Comparison of ENCODE assay signal across 16 cellular contexts in genomic region chr12:81208193-81208946, GRCh38.
DNase-seq lines count a peak whose midpoint lies in the region; ATAC-seq, FAIRE-seq and TF ChIP-seq lines count a peak whose summit lies in the region.
"Had no signal": no experiment of that assay in that cellular context is flagged by ENCODE, and none has a peak within 500 bp of the region (broad histone marks: within the 10 kb centered on the region; RNA-seq: fewer than 3 reads in every experiment).

No MANE protein-coding gene starts in this region.

- no peaks in the 10 kb centered on the region for H3K27me3 ChIP-seq in small intestine (ENCODE audit: control insufficient read depth in 2 of 2, insufficient read depth in 2 of 2, low read length in 2 of 2)
- H3K27me3 ChIP-seq: testis had no signal

- no peak overlapping the region for H3K27ac ChIP-seq in small intestine (ENCODE audit: low read depth in 1 of 2, low read length in 1 of 2)
- H3K27ac ChIP-seq: testis had no signal

- H3K4me1 ChIP-seq in small intestine (ENCODE audit: control insufficient read depth in 2 of 2, insufficient read depth in 1 of 2, low read depth in 1 of 2, low read length in 1 of 2), result no peaks in the 10 kb centered on the region

- 24 to 51% (median 34%) methylated on average over 10 of the region's 10 CpGs for WGBS in small intestine, 3 donors

- H3K36me3 ChIP-seq in small intestine (ENCODE audit: control insufficient read depth in 2 of 2, insufficient read depth in 2 of 2, low read length in 2 of 2), result no peaks in the 10 kb centered on the region

- peak; percentile 13 for DNase-seq in HEK293T (ENCODE audit: extremely low spot score)
- peak; percentile 68 for DNase-seq in NCI-H345 (lab: John Stamatoyannopoulos, UW)
- peak; percentile 68 for DNase-seq in fibroblast of mammary gland (ENCODE audit: low read depth)
- peak; percentile 1 for DNase-seq in small intestine
- DNase-seq in DMS79 treated with DMSO at 0.1 percent for 48 hours (lab: John Stamatoyannopoulos, UW), result no peak
- DNase-seq in NCI-H82 (lab: John Stamatoyannopoulos, UW), result no peak
- DNase-seq: activated CD4-positive, alpha-beta T cell treated with anti-CD3 and anti-CD28 coated beads for 1 hour; caudate nucleus; CD4-positive, alpha-beta T cell; kidney; NCI-H2171 treated with DMSO at 0.1 percent for 48 hours; T-cell; testis had no signal

- CTCF ChIA-PET in HEK293T (lab: Yijun Ruan, JAX), result interaction anchor here (0.6 kb wide), 1 partner anchor 94 kb away, joined by 3 read pairs; no protein-coding TSS in a partner anchor

- H3K9me3 ChIP-seq in small intestine (ENCODE audit: control insufficient read depth, low read depth), result no peaks in the 10 kb centered on the region
- H3K9me3 ChIP-seq: testis had no signal

- H3K4me3 ChIP-seq in fibroblast of mammary gland (ENCODE audit: control insufficient read depth, low read depth, low read length), result no peak overlapping the region
- no peak overlapping the region for H3K4me3 ChIP-seq in small intestine (ENCODE audit: low read depth in 1 of 2, low read length in 2 of 2)
- H3K4me3 ChIP-seq: testis had no signal

- no peak for TF ChIP-seq CTCF in fibroblast of mammary gland (conservative IDR thresholded peaks at IDR 0.05; ENCODE audit: control insufficient read depth, insufficient read depth, low read depth, low read length)

- FAIRE-seq in small intestine (lab: Jason Lieb, UNC), result no peak
- FAIRE-seq: kidney had no signal

- POLR2A ChIA-PET in HEK293T (lab: Yijun Ruan, JAX), result no interaction called here

- ATAC-seq in GM21825 (IDR thresholded peaks at IDR 0.05; ENCODE audit: unreplicated experiment), result no peak
- ATAC-seq: activated naive CD4-positive, alpha-beta T cell treated with anti-CD3 and anti-CD28 coated beads, Interleukin-2, amount 50 U/mL, for 72 hours; Panc1; T-cell had no signal

TF ChIP-seq in HEK293T, 16 proteins besides CTCF, POLR2A, EP300 and RAD21:
- TF ChIP-seq PKNOX1 (IDR thresholded peaks at IDR 0.05), result peak; percentile 78
- TF ChIP-seq BHLHE40 (IDR thresholded peaks at IDR 0.05; ENCODE audit: borderline replicate concordance), result no peak

Comparison
In these comparisons a context has a peak if more than half of its experiments do, and no peak if none do; other contexts are left out.
1. DNase-seq: peak in HEK293T (single experiment), NCI-H345 (single experiment), fibroblast of mammary gland (single experiment) and small intestine (single experiment); none in DMS79 treated with DMSO at 0.1 percent for 48 hours (single experiment) and NCI-H82 (single experiment).